Comparison of ENCODE assay signal across 12 cellular contexts in the genomic region with DNA sequence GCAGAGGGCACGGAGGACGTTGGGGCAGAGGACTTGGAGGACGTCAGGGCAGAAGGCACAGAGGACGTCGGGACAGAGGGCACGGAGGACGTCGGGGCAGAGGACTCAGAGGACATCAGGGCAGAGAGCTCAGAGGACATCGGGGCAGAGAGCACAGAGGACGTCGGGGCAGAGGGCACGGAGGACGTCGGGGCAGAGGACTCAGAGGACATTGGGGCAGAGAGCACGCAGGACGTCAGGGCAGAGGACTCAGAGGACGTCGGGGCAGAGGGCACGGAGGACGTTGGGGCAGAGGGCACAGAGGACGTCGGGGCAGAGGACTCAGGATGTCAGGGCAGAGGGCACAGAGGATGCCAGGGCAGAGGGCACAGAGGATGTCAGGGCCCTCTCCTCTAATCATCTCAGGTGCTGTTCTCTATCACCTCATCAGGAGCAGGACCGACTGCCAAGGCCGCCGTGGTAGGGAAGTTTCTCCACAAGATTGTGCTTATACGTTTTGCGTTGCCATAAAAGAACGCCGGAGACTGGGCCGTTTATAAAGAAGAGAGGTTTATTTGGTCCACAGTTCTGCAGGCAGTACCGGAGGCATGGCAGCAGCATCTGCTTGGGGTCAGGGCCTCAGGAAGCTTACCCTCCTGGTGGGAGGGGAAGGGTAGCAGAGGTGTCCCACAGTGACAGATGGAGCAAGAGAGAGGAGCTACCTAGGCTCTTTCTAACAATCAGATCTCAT. TPM values are rescaled to one million over a fixed set of nuclear protein-coding genes. Genes with fewer than 3 reads are reported as not detected.
"Had no signal": no experiment of that assay in that cellular context is flagged by ENCODE, and none has a peak within 500 bp of the region (broad histone marks: within the 10 kb centered on the region; RNA-seq: fewer than 3 reads in every experiment).

No MANE protein-coding gene starts in this region.

- H3K36me3 ChIP-seq: ascending aorta, ovary, SJCRH30, thyroid gland had no signal

- H3K4me1 Mint-ChIP-seq: activated CD4-positive, alpha-beta T cell treated with anti-CD3 and anti-CD28 coated beads, Interleukin-2, amount 10 ng/mL, durations not matched to agents 7 days and 5 days; stimulated activated memory B cell treated with anti-CD40 and anti-IgM and Interleukin-4, amounts not matched to agents 10 μg/mL and 1 μg/mL and 100 μg/mL, for 72 hours had no signal

- H3K27ac Mint-ChIP-seq: activated CD4-positive, alpha-beta T cell treated with anti-CD3 and anti-CD28 coated beads, Interleukin-2, amount 10 ng/mL, durations not matched to agents 7 days and 5 days; nephron; stimulated activated memory B cell treated with anti-CD40 and anti-IgM and Interleukin-4, amounts not matched to agents 10 μg/mL and 1 μg/mL and 100 μg/mL, for 72 hours had no signal

- H3K9me3 Mint-ChIP-seq: activated CD4-positive, alpha-beta T cell treated with anti-CD3 and anti-CD28 coated beads, Interleukin-2, amount 10 ng/mL, durations not matched to agents 7 days and 5 days; nephron had no signal

- H3K4me3 ChIP-seq: ascending aorta, dorsolateral prefrontal cortex, ovary, SJCRH30, thyroid gland had no signal

- H3K36me3 Mint-ChIP-seq: stimulated activated memory B cell treated with anti-CD40 and anti-IgM and Interleukin-4, amounts not matched to agents 10 μg/mL and 1 μg/mL and 100 μg/mL, for 72 hours had no signal

- H3K9me3 ChIP-seq: ascending aorta, ovary, SJCRH30, thyroid gland had no signal

- H3K27me3 ChIP-seq: ascending aorta, dorsolateral prefrontal cortex, ovary, thyroid gland had no signal

- H3K27ac ChIP-seq: ascending aorta, dorsolateral prefrontal cortex, ovary, SJCRH30, thyroid gland had no signal

- H3K4me1 ChIP-seq: ascending aorta, SJCRH30, thyroid gland had no signal

- DNase-seq: activated CD4-positive, alpha-beta T cell treated with anti-CD3 and anti-CD28 coated beads, Interleukin-2, amount 10 ng/mL, durations not matched to agents 7 days and 5 days; activated naive CD4-positive, alpha-beta T cell; mammary epithelial cell; SJCRH30; stimulated activated CD4-positive, alpha-beta T cell treated with anti-CD3 and anti-CD28 coated beads, Interleukin-2, amount 100 ng/mL, for 48 hours; thyroid gland had no signal

- H3K27me3 Mint-ChIP-seq: activated CD4-positive, alpha-beta T cell treated with anti-CD3 and anti-CD28 coated beads, Interleukin-2, amount 10 ng/mL, durations not matched to agents 7 days and 5 days had no signal

- ATAC-seq: stimulated activated memory B cell treated with anti-CD40 and anti-IgM and Interleukin-4, amounts not matched to agents 10 μg/mL and 1 μg/mL and 100 μg/mL, for 72 hours had no signal

- H3K4me3 Mint-ChIP-seq: activated CD4-positive, alpha-beta T cell treated with anti-CD3 and anti-CD28 coated beads, Interleukin-2, amount 10 ng/mL, durations not matched to agents 7 days and 5 days; nephron; stimulated activated memory B cell treated with anti-CD40 and anti-IgM and Interleukin-4, amounts not matched to agents 10 μg/mL and 1 μg/mL and 100 μg/mL, for 72 hours had no signal

RNA-seq across cellular contexts. Expression of a gene that starts 29.4 kb away (rescaled TPM):
- total RNA-seq: activated CD4-positive, alpha-beta T cell treated with anti-CD3 and anti-CD28 coated beads, Interleukin-2, amount 10 ng/mL, durations not matched to agents 7 days and 5 days; SJCRH30; T-helper 2 cell treated with Interferon-gamma antibody and Interleukin-4, amounts not matched to agents 100 ng/mL and 5 ng/mL, for 36 hours had no signal
